26 cellular contexts compared by ENCODE assay signal in the genomic region with DNA sequence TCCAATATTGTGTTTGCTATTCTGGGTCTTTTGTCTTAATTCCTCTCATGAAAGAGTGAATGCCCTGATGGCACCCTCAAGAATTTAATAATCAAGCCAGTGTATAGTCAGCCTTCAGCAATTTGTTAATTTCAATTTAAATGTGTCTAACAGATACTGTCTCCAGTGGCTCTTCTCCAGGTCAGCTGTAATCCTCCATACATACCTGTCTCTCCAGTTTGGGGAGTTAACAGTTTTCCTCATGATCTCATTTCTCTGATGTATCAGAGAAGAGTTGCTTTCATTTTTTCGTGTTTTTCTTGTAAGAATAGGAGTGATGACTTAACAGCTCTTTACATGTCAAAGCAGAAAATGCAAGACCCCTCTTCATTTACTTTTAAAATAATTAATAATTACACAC.
"Had no signal": no experiment of that assay in that cellular context is flagged by ENCODE, and none has a peak within 500 bp of the region (broad histone marks: within the 10 kb centered on the region; RNA-seq: fewer than 3 reads in every experiment).

No MANE protein-coding gene starts in this region.

- H3K4me3 ChIP-seq: neural progenitor cell, ovary, psoas muscle, right lobe of liver, sigmoid colon, suprapubic skin, testis, tibial artery, transverse colon, upper lobe of right lung, uterus had no signal

- DNase-seq: natural killer cell; occipital lobe; ovary; posterior cingulate gyrus; psoas muscle; right cardiac atrium; right lobe of liver; sigmoid colon; small intestine; stimulated activated CD4-positive, alpha-beta T cell treated with anti-CD3 and anti-CD28 coated beads, Interleukin-15, amount 100 ng/mL, for 24 hours; stimulated activated CD4-positive, alpha-beta T cell treated with anti-CD3 and anti-CD28 coated beads, Interleukin-2, amount 100 ng/mL, for 24 hours; stimulated activated CD4-positive, alpha-beta T cell treated with anti-CD3 and anti-CD28 coated beads, Interleukin-2, amount 100 ng/mL, for 48 hours; stimulated activated CD4-positive, alpha-beta T cell treated with anti-CD3 and anti-CD28 coated beads, Interleukin-4, amount 100 ng/mL, for 24 hours; stimulated activated CD8-positive, alpha-beta memory T cell treated with anti-CD3 and anti-CD28 coated beads, Interleukin-4, amount 100 ng/mL, for 48 hours; stimulated activated naive CD4-positive, alpha-beta T cell; stimulated activated naive CD8-positive, alpha-beta T cell treated with anti-CD3 and anti-CD28 coated beads, Interleukin-15, amount 100 ng/mL, for 72 hours; stimulated activated naive CD8-positive, alpha-beta T cell treated with anti-CD3 and anti-CD28 coated beads, Interleukin-15, Interleukin-2, amounts not matched to agents 100 U/mL and 50 U/mL, for 24 hours; substantia nigra; testis; tibial artery; transverse colon; upper lobe of right lung; uterus had no signal

- ATAC-seq: natural killer cell; psoas muscle; right cardiac atrium; right lobe of liver; stimulated activated memory B cell treated with anti-CD40 and anti-IgM and Interleukin-4, amounts not matched to agents 10 μg/mL and 1 μg/mL and 100 μg/mL, for 72 hours; stimulated activated naive CD8-positive, alpha-beta T cell treated with anti-CD3 and anti-CD28 coated beads, Interleukin-15, amount 100 ng/mL, for 72 hours; stimulated activated naive CD8-positive, alpha-beta T cell treated with anti-CD3 and anti-CD28 coated beads, Interleukin-15, Interleukin-2, amounts not matched to agents 100 U/mL and 50 U/mL, for 24 hours; upper lobe of right lung had no signal
